20 cellular contexts compared by ENCODE assay signal in genomic region chr12:42128327-42128726, GRCh38. TPM values are rescaled to one million over a fixed set of nuclear protein-coding genes. Genes with fewer than 3 reads are reported as not detected.
A peak's percentile ranks its signal among the peaks of the same experiment; 100 is the strongest.
DNase-seq lines count a peak whose midpoint lies in the region; ATAC-seq and TF ChIP-seq lines count a peak whose summit lies in the region.
"Had no signal": no experiment of that assay in that cellular context is flagged by ENCODE, and none has a peak within 500 bp of the region (broad histone marks: within the 10 kb centered on the region; RNA-seq: fewer than 3 reads in every experiment).

No MANE protein-coding gene starts in this region.

- no peak for TF ChIP-seq CTCF in MCF 10A (IDR thresholded peaks at IDR 0.05; ENCODE audit: unreplicated experiment)
- no peak for TF ChIP-seq CTCF in breast epithelium (IDR thresholded peaks at IDR 0.05)

- no peaks in the 10 kb centered on the region for H3K9me3 ChIP-seq in breast epithelium
- H3K9me3 ChIP-seq: heart left ventricle, sigmoid colon, tibial nerve had no signal

- no peaks in the 10 kb centered on the region for H3K9me3 Mint-ChIP-seq in MCF 10A (ENCODE audit: unreplicated experiment)
- H3K9me3 Mint-ChIP-seq in stimulated activated naive B cell treated with anti-CD40 and anti-IgM and Interleukin-4, amounts not matched to agents 10 μg/mL and 1 μg/mL and 100 μg/mL, for 72 hours = no peaks in the 10 kb centered on the region

- peaks cover 21% of the 10 kb centered on the region for H3K4me1 Mint-ChIP-seq in MCF 10A (ENCODE audit: insufficient read depth, unreplicated experiment)
- H3K4me1 Mint-ChIP-seq in stimulated activated naive B cell treated with anti-CD40 and anti-IgM and Interleukin-4, amounts not matched to agents 10 μg/mL and 1 μg/mL and 100 μg/mL, for 72 hours = peaks cover 6 to 19% of the 10 kb centered on the region in 2 donors

- H3K27ac Mint-ChIP-seq in MCF 10A (ENCODE audit: low read depth, unreplicated experiment) = no peak overlapping the region
- no peak overlapping the region for H3K27ac Mint-ChIP-seq in stimulated activated naive B cell treated with anti-CD40 and anti-IgM and Interleukin-4, amounts not matched to agents 10 μg/mL and 1 μg/mL and 100 μg/mL, for 72 hours

- DNase-seq in MCF 10A (ENCODE audit: unreplicated experiment) (peak; percentile 34), breast epithelium (ENCODE audit: low spot score in 2 of 2) (no peak), NCI-H460 (ENCODE audit: extremely low read depth, low read depth) (peak; percentile 52), erythroblast (lab: John Stamatoyannopoulos, UW) (peak; percentile 11 to 32), Kasumi-1 (lab: John Stamatoyannopoulos, UW) (no peak)
- DNase-seq in stimulated activated naive B cell treated with anti-CD40 and anti-IgM and Interleukin-4, amounts not matched to agents 10 μg/mL and 1 μg/mL and 100 μg/mL, for 72 hours = no peak
- DNase-seq: activated CD8-positive, alpha-beta memory T cell treated with anti-CD3 and anti-CD28 coated beads for 24 hours; activated effector memory CD4-positive, alpha-beta T cell treated with Interleukin-2 at 50 U/mL for 16 hours; amygdala; heart left ventricle; NCI-H187 treated with DMSO at 0.1 percent for 48 hours; PC-9; sigmoid colon; stimulated activated CD4-positive, alpha-beta T cell treated with anti-CD3 and anti-CD28 coated beads, Interleukin-2, amount 100 ng/mL, for 48 hours; stimulated activated CD8-positive, alpha-beta memory T cell treated with anti-CD3 and anti-CD28 coated beads, Interleukin-4, amount 100 ng/mL, for 48 hours; WERI-Rb-1 had no signal

- ATAC-seq in activated CD4-positive, CD25-positive, alpha-beta regulatory T cell treated with anti-CD3 and anti-CD28 coated beads, Interleukin-2, amount 50 U/mL, for 24 hours = no peak
- ATAC-seq in stimulated activated naive B cell treated with anti-CD40 and anti-IgM and Interleukin-4, amounts not matched to agents 10 μg/mL and 1 μg/mL and 100 μg/mL, for 72 hours (replicated peaks) = no peak
- ATAC-seq in HG02678 (IDR thresholded peaks at IDR 0.05; ENCODE audit: unreplicated experiment) = no peak
- ATAC-seq: heart left ventricle had no signal

- H3K36me3 Mint-ChIP-seq in MCF 10A (ENCODE audit: insufficient read depth, unreplicated experiment) = no peaks in the 10 kb centered on the region
- peaks cover 0 to 2% of the 10 kb centered on the region in 2 donors for H3K36me3 Mint-ChIP-seq in stimulated activated naive B cell treated with anti-CD40 and anti-IgM and Interleukin-4, amounts not matched to agents 10 μg/mL and 1 μg/mL and 100 μg/mL, for 72 hours

- H3K27me3 Mint-ChIP-seq in MCF 10A (ENCODE audit: insufficient read depth, unreplicated experiment) = no peaks in the 10 kb centered on the region
- no peaks in the 10 kb centered on the region for H3K27me3 Mint-ChIP-seq in stimulated activated naive B cell treated with anti-CD40 and anti-IgM and Interleukin-4, amounts not matched to agents 10 μg/mL and 1 μg/mL and 100 μg/mL, for 72 hours

- TSS peak; percentile 18 for BruUV-seq in MCF 10A (replicated peaks; lab: Mats Ljungman, UMichigan)

- intact Hi-C loops in MCF 10A (cut with micrococcal nuclease) = loop anchor here (5.0 kb wide), 2 partner anchors 354 to 1154 kb away; no protein-coding TSS in a partner anchor
- intact Hi-C loops in breast epithelium (cut with DNase I; ENCODE audit: low total_unique reads) = no loop called here

- H3K36me3 ChIP-seq in breast epithelium = no peaks in the 10 kb centered on the region
- H3K36me3 ChIP-seq: heart left ventricle, sigmoid colon, tibial nerve, WERI-Rb-1 had no signal

- no peak overlapping the region for H3K4me3 Mint-ChIP-seq in MCF 10A (ENCODE audit: unreplicated experiment)
- no peak overlapping the region for H3K4me3 Mint-ChIP-seq in stimulated activated naive B cell treated with anti-CD40 and anti-IgM and Interleukin-4, amounts not matched to agents 10 μg/mL and 1 μg/mL and 100 μg/mL, for 72 hours

- POLR2A ChIA-PET in MCF 10A (lab: Yijun Ruan, JAX) = interaction anchor here (1.1 kb wide), 1 partner anchor 254 kb away, joined by 3 read pairs; no protein-coding TSS in a partner anchor

- H3K27ac ChIP-seq in breast epithelium = no peak overlapping the region
- H3K27ac ChIP-seq: coronary artery, heart left ventricle, PC-9, sigmoid colon, tibial nerve had no signal

- no peaks in the 10 kb centered on the region for H3K27me3 ChIP-seq in breast epithelium
- H3K27me3 ChIP-seq: heart left ventricle, sigmoid colon, tibial nerve had no signal

- H3K4me1 ChIP-seq in breast epithelium = peaks cover 0 to 6% of the 10 kb centered on the region in 2 donors

- TF ChIP-seq POLR2A in breast epithelium (IDR thresholded peaks at IDR 0.05) = no peak
- no peak for TF ChIP-seq POLR2A in erythroblast (IDR thresholded peaks at IDR 0.05; ENCODE audit: low read length)

- no peak overlapping the region for H3K4me3 ChIP-seq in breast epithelium
- H3K4me3 ChIP-seq: coronary artery, heart left ventricle, PC-9, sigmoid colon, tibial nerve had no signal

- CTCF ChIA-PET in MCF 10A (lab: Yijun Ruan, JAX) = interaction anchor here (0.6 to 2.9 kb wide), 9 partner anchors 9 to 1155 kb away, joined by 3 to 36 read pairs (median 5); no protein-coding TSS in a partner anchor

RNA-seq across cellular contexts. Expression of gene GXYLT1, which starts 16.3 kb away (rescaled TPM):
- 12.4 and 14.6 TPM in 2 replicates for total RNA-seq in MCF 10A (2022)
- 10 to 100 TPM; 12.8 to 19.3 (median 18.0) TPM for total RNA-seq in breast epithelium
- total RNA-seq in NCI-H460 (2014; rRNA removed; shearing (Covaris generic)) = 14.3 and 20.1 TPM in 2 replicates
- 7.8 and 12.4 TPM in 2 replicates for polyA plus RNA-seq in NCI-H460 (2014; cell fraction: nucleus; rRNA removed)

Comparison
In these comparisons a context has a peak if more than half of its experiments do, and no peak if none do; other contexts are left out.
1. DNase-seq: peak in MCF 10A (single experiment), NCI-H460 (single experiment) and erythroblast (2 of 2); none in breast epithelium (0 of 2), stimulated activated naive B cell treated with anti-CD40 and anti-IgM and Interleukin-4, amounts not matched to agents 10 μg/mL and 1 μg/mL and 100 μg/mL, for 72 hours (single experiment) and Kasumi-1 (0 of 2).